ENCODE assay signal across 9 cellular contexts in the genomic region with DNA sequence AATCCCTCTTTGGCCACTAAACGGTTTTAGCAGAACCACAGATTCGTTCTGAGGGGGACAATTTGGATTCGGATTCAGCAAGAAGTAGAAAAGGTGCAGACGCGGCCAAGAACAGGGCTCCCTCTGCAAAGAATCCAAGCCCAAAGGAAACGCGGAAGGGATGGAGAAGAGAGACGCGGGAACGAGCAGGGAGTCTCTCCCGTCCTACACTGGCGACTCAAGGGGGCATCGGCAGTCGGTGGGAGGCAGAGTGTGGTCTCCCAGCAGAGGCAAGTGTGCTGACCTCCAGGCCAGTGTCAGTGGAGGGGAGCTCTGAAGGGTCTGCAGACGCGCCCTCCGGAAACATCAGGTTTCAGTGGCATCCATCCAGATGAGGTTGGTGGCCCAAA. TPM values are rescaled to one million over a fixed set of nuclear protein-coding genes. Genes with fewer than 3 reads are reported as not detected.
DNase-seq lines count a peak whose midpoint lies in the region; ATAC-seq, FAIRE-seq and TF ChIP-seq lines count a peak whose summit lies in the region.
"Had no signal": no experiment of that assay in that cellular context is flagged by ENCODE, and none has a peak within 500 bp of the region (broad histone marks: within the 10 kb centered on the region; RNA-seq: fewer than 3 reads in every experiment).

No MANE protein-coding gene starts in this region.

- H3K4me1 Mint-ChIP-seq in WTC11: peaks cover 25% of the 10 kb centered on the region

- WGBS in smooth muscle cell (ENCODE audit: low lambda C conversion rate): 3% methylated on average over 17 of the region's 17 CpGs

- no peaks in the 10 kb centered on the region for H4K20me1 ChIP-seq in smooth muscle cell (ENCODE audit: low read depth)

- H3K9me3 ChIP-seq in smooth muscle cell (replicated peaks; ENCODE audit: low read depth): no peaks in the 10 kb centered on the region

- peaks cover 10% of the 10 kb centered on the region for H3K4me1 ChIP-seq in smooth muscle cell (ENCODE audit: low read depth)

- H3K4me3 ChIP-seq in iPS-11a (ENCODE audit: low read depth, low read length) (peak overlapping the region; percentile 49), smooth muscle cell (peak overlapping the region; percentile 44)

- no peaks in the 10 kb centered on the region for H3K36me3 ChIP-seq in smooth muscle cell (ENCODE audit: low read depth)

- CTCF ChIA-PET in WTC11 (lab: Charles Lee): interaction anchor here (0.8 to 3.1 kb wide), 3 partner anchors 60 to 257 kb away, joined by 3 to 11 read pairs (median 3); no protein-coding TSS in a partner anchor

- DNase-seq in NCI-H82 (lab: John Stamatoyannopoulos, UW): peak; percentile 33
- no peak for DNase-seq in NCI-H82 treated with DMSO at 0.1 percent for 48 hours (lab: John Stamatoyannopoulos, UW; ENCODE audit: unreplicated experiment)
- peak; percentile 31 for DNase-seq in WTC11 (ENCODE audit: low spot score)
- no peak for DNase-seq in smooth muscle cell (lab: John Stamatoyannopoulos, UW; ENCODE audit: unreplicated experiment)
- no peak for DNase-seq in foreskin melanocyte
- no peak for DNase-seq in HuH-7.5 (ENCODE audit: low spot score)
- no peak for DNase-seq in RCC 7860 (ENCODE audit: low spot score)
- DNase-seq: amniotic stem cell had no signal

- no peaks in the 10 kb centered on the region for H3K9me3 Mint-ChIP-seq in WTC11

- no peak overlapping the region for H3K27ac ChIP-seq in smooth muscle cell (ENCODE audit: low read depth)

- no peak overlapping the region for H3K9ac ChIP-seq in smooth muscle cell (ENCODE audit: low read depth)

- peak overlapping the region; percentile 76 for H3K4me3 Mint-ChIP-seq in WTC11

- peak overlapping the region; percentile 84 for H3K4me2 ChIP-seq in smooth muscle cell

- no peaks in the 10 kb centered on the region for H3K36me3 Mint-ChIP-seq in WTC11

- peak; percentile 47 for ATAC-seq in WTC11

- POLR2A ChIA-PET in WTC11 (lab: Charles Lee): no interaction called here

- peaks cover 98% of the 10 kb centered on the region for H3K27me3 ChIP-seq in smooth muscle cell (ENCODE audit: low read depth)

- no peak for FAIRE-seq in RCC 7860 (lab: Jason Lieb, UNC)

- no peak overlapping the region for H3K27ac Mint-ChIP-seq in WTC11

- H2AFZ ChIP-seq in smooth muscle cell (ENCODE audit: low read depth): no peak overlapping the region

- H3F3A ChIP-seq in smooth muscle cell (ENCODE audit: low read depth): no peaks in the 10 kb centered on the region

- no peaks in the 10 kb centered on the region for H3K79me2 ChIP-seq in smooth muscle cell (ENCODE audit: low read depth)

- H3K27me3 Mint-ChIP-seq in WTC11 (ENCODE audit: low read depth): peaks cover 76% of the 10 kb centered on the region

- TF ChIP-seq CTCF in WTC11 (IDR thresholded peaks at IDR 0.05): no peak
- no peak for TF ChIP-seq CTCF in smooth muscle cell (IDR thresholded peaks at IDR 0.05; ENCODE audit: borderline replicate concordance, insufficient read depth, poor library complexity, severe bottlenecking)

TF ChIP-seq in WTC11, 78 proteins besides CTCF, POLR2A, EP300 and RAD21:
- TF ChIP-seq KAT7 (CRISPR knock-in tag; IDR thresholded peaks at IDR 0.05; ENCODE audit: borderline replicate concordance): 0 out of 2 replicates have a peak, but pooled peaks have one; percentile 11
- TF ChIP-seq, protein P1, sequence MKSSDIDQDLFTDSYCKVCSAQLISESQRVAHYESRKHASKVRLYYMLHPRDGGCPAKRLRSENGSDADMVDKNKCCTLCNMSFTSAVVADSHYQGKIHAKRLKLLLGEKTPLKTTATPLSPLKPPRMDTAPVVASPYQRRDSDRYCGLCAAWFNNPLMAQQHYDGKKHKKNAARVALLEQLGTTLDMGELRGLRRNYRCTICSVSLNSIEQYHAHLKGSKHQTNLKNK (CRISPR knock-in tag; IDR thresholded peaks at IDR 0.05): no peak

RNA-seq across cellular contexts. Expression of a gene that starts 1.1 kb away (rescaled TPM):
- total RNA-seq in WTC11 (2021) (0.94 to 1.6 TPM (median 1.2 TPM) in 3 replicates), smooth muscle cell (not detected in 2 replicates)
- polyA plus RNA-seq in smooth muscle cell: 0.20 and 0.31 TPM in 2 replicates

Comparison
In these comparisons a context has a peak if more than half of its experiments do, and no peak if none do; other contexts are left out.
1. DNase-seq: peak in NCI-H82 (single experiment) and WTC11 (single experiment); none in NCI-H82 treated with DMSO at 0.1 percent for 48 hours (single experiment), smooth muscle cell (single experiment), foreskin melanocyte (single experiment), HuH-7.5 (single experiment) and RCC 7860 (single experiment).